ENCODE assay signal across 1 cellular context in genomic region chr14:75877292-75877691, GRCh38.
TF ChIP-seq lines count a peak whose summit lies in the region.

No MANE protein-coding gene starts in this region.

TF ChIP-seq in SK-N-SH, 30 proteins besides CTCF, POLR2A, EP300 and RAD21 (continued from another document):
- TF ChIP-seq MAX (IDR thresholded peaks at IDR 0.05; ENCODE audit: low read depth) = 0 out of 2 replicates have a peak, but pooled peaks have one; percentile 41
- TF ChIP-seq MEF2A (IDR thresholded peaks at IDR 0.05; ENCODE audit: borderline replicate concordance, low read depth) = 0 out of 2 replicates have a peak, but pooled peaks have one; percentile 8
